In genomic region chr18:53527365-53527764, GRCh38 we compare ENCODE assay signal across 6 cellular contexts.
"Had no signal": no experiment of that assay in that cellular context is flagged by ENCODE, and none has a peak within 500 bp of the region (broad histone marks: within the 10 kb centered on the region; RNA-seq: fewer than 3 reads in every experiment).

No MANE protein-coding gene starts in this region.

- H3K27ac ChIP-seq: HL-60 had no signal

- DNase-seq: IMR-90, KBM-7, KG1 had no signal

- H3K4me3 ChIP-seq: K562 had no signal

- FAIRE-seq: HTR-8/SVneo, K562 had no signal

- ATAC-seq: K562 had no signal
